Comparison of ENCODE assay signal across 1 cellular context in genomic region chr4:107989537-107990386, GRCh38.
A peak's percentile ranks its signal among the peaks of the same experiment; 100 is the strongest.
TF ChIP-seq lines count a peak whose summit lies in the region.

HADH (plus strand) TSS chr4:107989889; CDS start chr4:107989933, 44 bp downstream.

TF ChIP-seq in H1, 55 proteins besides CTCF, POLR2A, EP300 and RAD21:
- TF ChIP-seq SP4 (IDR thresholded peaks at IDR 0.05; ENCODE audit: low read length): no peak
- peak in 1 of 2 experiments; percentile 58; a peak in 2 of 4 replicates for TF ChIP-seq SIN3A (conservative IDR thresholded peaks at IDR 0.05 in 1 of 2, IDR thresholded peaks at IDR 0.05 in 1 of 2; ENCODE audit: low read depth in 1 of 2, low read length in 2 of 2)
- no peak for TF ChIP-seq TCF12 (IDR thresholded peaks at IDR 0.05; ENCODE audit: low read depth, low read length)
- TF ChIP-seq EGR1 (IDR thresholded peaks at IDR 0.05; ENCODE audit: borderline replicate concordance, low read depth, low read length): peak; percentile 47; the same call in 1 of the 2 replicates
- no peak for TF ChIP-seq SIRT6 (IDR thresholded peaks at IDR 0.05; ENCODE audit: low read length)
- TF ChIP-seq SUZ12 (IDR thresholded peaks at IDR 0.05; ENCODE audit: low read length): no peak
- no peak for TF ChIP-seq CHD2 (IDR thresholded peaks at IDR 0.05; ENCODE audit: low read length)
- TF ChIP-seq POU5F1 (IDR thresholded peaks at IDR 0.05; ENCODE audit: low read depth, low read length): no peak
- peak; percentile 95; the same call in 1 of the 2 replicates for TF ChIP-seq RBBP5 (IDR thresholded peaks at IDR 0.05; ENCODE audit: borderline replicate concordance, low read depth, low read length)
- no peak for TF ChIP-seq SIX5 (IDR thresholded peaks at IDR 0.05; ENCODE audit: low read depth, low read length)
- TF ChIP-seq RXRA (IDR thresholded peaks at IDR 0.05; ENCODE audit: insufficient read depth, low read depth, low read length): no peak
- TF ChIP-seq CHD7 (IDR thresholded peaks at IDR 0.05; ENCODE audit: insufficient replicate concordance, low read length): no peak
- TF ChIP-seq E2F6 (IDR thresholded peaks at IDR 0.05): peak; percentile 94
- TF ChIP-seq PHF8 (conservative IDR thresholded peaks at IDR 0.05; ENCODE audit: low read depth, low read length): peak; percentile 85
- TF ChIP-seq SP2 (IDR thresholded peaks at IDR 0.05; ENCODE audit: low read length): no peak
- no peak for TF ChIP-seq BCL11A (IDR thresholded peaks at IDR 0.05; ENCODE audit: low read depth in 2 of 2, low read length in 2 of 2)
- no peak for TF ChIP-seq MAFK (IDR thresholded peaks at IDR 0.05; ENCODE audit: low read depth, low read length)
- no peak for TF ChIP-seq KDM1A (IDR thresholded peaks at IDR 0.05; ENCODE audit: borderline replicate concordance, low read length)
- TF ChIP-seq CTBP2 (IDR thresholded peaks at IDR 0.05; ENCODE audit: borderline replicate concordance, insufficient read depth, insufficient read length, low read length): no peak
- TF ChIP-seq GTF2F1 (IDR thresholded peaks at IDR 0.05; ENCODE audit: borderline replicate concordance, low read depth, low read length): no peak
- no peak for TF ChIP-seq GABPA (IDR thresholded peaks at IDR 0.05; ENCODE audit: borderline replicate concordance, insufficient read depth, low read length)
- no peak for TF ChIP-seq SP1 (IDR thresholded peaks at IDR 0.05; ENCODE audit: low read depth, low read length)
- TF ChIP-seq JUN (IDR thresholded peaks at IDR 0.05; ENCODE audit: low read depth, low read length): no peak
- 0 out of 2 replicates have a peak, but pooled peaks have one; percentile 41 for TF ChIP-seq BACH1 (IDR thresholded peaks at IDR 0.05; ENCODE audit: low read length)
- no peak for TF ChIP-seq RFX5 (IDR thresholded peaks at IDR 0.05; ENCODE audit: borderline replicate concordance, low read depth, low read length)
- peak; percentile 83 for TF ChIP-seq POLR2AphosphoS5 (IDR thresholded peaks at IDR 0.05; ENCODE audit: low read depth, low read length)
- no peak for TF ChIP-seq BRCA1 (IDR thresholded peaks at IDR 0.05; ENCODE audit: low read depth, low read length)
- no peak for TF ChIP-seq FOSL1 (IDR thresholded peaks at IDR 0.05; ENCODE audit: insufficient read depth, low read depth, low read length)
- no peak for TF ChIP-seq ATF3 (IDR thresholded peaks at IDR 0.05; ENCODE audit: insufficient read depth, low read depth, low read length)
- TF ChIP-seq JUND (IDR thresholded peaks at IDR 0.05; ENCODE audit: low read length): no peak
- TF ChIP-seq CBX8 (IDR thresholded peaks at IDR 0.05; ENCODE audit: borderline replicate concordance, low read depth, low read length): no peak
- TF ChIP-seq SRF (IDR thresholded peaks at IDR 0.05; ENCODE audit: low read depth, low read length): no peak
- peak; percentile 37 for TF ChIP-seq RNF2 (IDR thresholded peaks at IDR 0.05; ENCODE audit: borderline replicate concordance, low read depth, low read length, missing control alignments, poor library complexity, severe bottlenecking)
- peak; percentile 75 for TF ChIP-seq TAF7 (optimal IDR thresholded peaks at IDR 0.05; ENCODE audit: borderline replicate concordance, low read depth, low read length)
- TF ChIP-seq MAX (IDR thresholded peaks at IDR 0.05): peak; percentile 94
- TF ChIP-seq ZNF274 (IDR thresholded peaks at IDR 0.05; ENCODE audit: borderline replicate concordance, extremely low read depth, low read length): no peak
- TF ChIP-seq TBP (IDR thresholded peaks at IDR 0.05; ENCODE audit: low read depth, low read length): no peak; the same call in 1 of the 2 replicates
- TF ChIP-seq CBX5 (IDR thresholded peaks at IDR 0.05; ENCODE audit: low read depth, low read length): no peak
- TF ChIP-seq TEAD4 (IDR thresholded peaks at IDR 0.05; ENCODE audit: low read depth, low read length): peak; percentile 12; the same call in 1 of the 2 replicates
- TF ChIP-seq EZH2 (IDR thresholded peaks at IDR 0.05; ENCODE audit: low read depth, low read length, severe bottlenecking): no peak
- no peak for TF ChIP-seq SAP30 (IDR thresholded peaks at IDR 0.05; ENCODE audit: insufficient read depth, insufficient replicate concordance, low read length)
- TF ChIP-seq CEBPB (IDR thresholded peaks at IDR 0.05; ENCODE audit: low read depth, low read length): no peak
- TF ChIP-seq ATF2 (IDR thresholded peaks at IDR 0.05; ENCODE audit: low read length): no peak
- TF ChIP-seq HDAC2 (IDR thresholded peaks at IDR 0.05; ENCODE audit: borderline replicate concordance in 1 of 2, low read depth in 2 of 2, low read length in 2 of 2): 0 out of 4 replicates have a peak, but pooled peaks of 1 of the 2 experiments have one; percentile 29
- TF ChIP-seq NRF1 (IDR thresholded peaks at IDR 0.05; ENCODE audit: low read depth, low read length): no peak
- no peak for TF ChIP-seq YY1 (IDR thresholded peaks at IDR 0.05; ENCODE audit: low read depth, low read length)
- TF ChIP-seq HDAC6 (IDR thresholded peaks at IDR 0.05; ENCODE audit: low read depth, low read length): no peak
- no peak for TF ChIP-seq NANOG (IDR thresholded peaks at IDR 0.05; ENCODE audit: insufficient read depth, low read depth, low read length, poor library complexity, severe bottlenecking)
- TF ChIP-seq CHD1 (IDR thresholded peaks at IDR 0.05; ENCODE audit: low read depth, low read length): no peak
- TF ChIP-seq KDM4A (IDR thresholded peaks at IDR 0.05; ENCODE audit: low read depth, low read length, severe bottlenecking): peak; percentile 100
- peak; percentile 80 for TF ChIP-seq TAF1 (IDR thresholded peaks at IDR 0.05; ENCODE audit: low read depth, low read length)
- no peak for TF ChIP-seq USF2 (IDR thresholded peaks at IDR 0.05; ENCODE audit: low read length)
- TF ChIP-seq ASH2L (IDR thresholded peaks at IDR 0.05; ENCODE audit: low read length): peak; percentile 92
- peak; percentile 90 for TF ChIP-seq CREB1 (IDR thresholded peaks at IDR 0.05)
- no peak for TF ChIP-seq KDM5A (IDR thresholded peaks at IDR 0.05; ENCODE audit: low read length)
TF ChIP-seq in H1: peak in this region for 16.
